In the genomic region with DNA sequence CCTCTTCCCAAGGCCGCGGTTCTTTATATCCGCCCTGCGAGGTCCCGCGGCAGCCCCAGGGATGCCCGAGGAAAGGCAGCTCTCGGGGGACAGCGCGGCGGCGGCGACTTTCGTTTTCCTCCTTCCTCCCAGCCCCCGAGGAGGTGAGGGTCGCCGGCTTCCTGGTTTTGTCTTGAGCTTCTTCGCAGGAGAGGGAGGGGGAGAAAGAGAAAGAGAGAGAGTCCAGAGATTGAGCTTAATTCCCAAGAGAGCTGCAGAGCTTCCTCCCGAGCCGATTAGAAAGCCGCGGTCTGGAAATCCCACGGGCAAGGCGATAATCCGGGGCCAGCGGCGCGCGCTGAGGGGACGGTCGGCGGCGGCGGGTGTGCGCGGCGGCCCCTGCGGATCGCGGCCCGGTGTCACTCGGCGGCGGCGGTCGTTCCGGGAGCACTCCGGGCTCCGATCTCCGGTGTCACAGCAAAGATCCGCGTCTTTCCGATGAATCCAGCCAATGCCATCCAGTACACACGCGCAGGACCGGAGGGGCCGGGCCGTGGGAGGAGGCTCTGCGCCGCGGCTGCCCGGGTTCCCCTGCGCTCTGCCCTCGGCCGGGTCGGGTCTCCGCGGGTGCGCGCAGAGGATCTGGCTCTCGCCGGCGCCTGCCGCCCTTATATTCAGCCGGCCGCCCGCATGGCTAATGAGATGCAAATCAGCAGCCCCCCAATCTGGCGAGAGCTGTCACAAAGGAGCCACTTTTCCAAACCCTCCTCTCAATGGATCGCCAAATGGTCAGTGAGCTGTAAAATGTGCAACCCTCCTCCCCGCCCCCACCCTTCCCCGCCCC, we compare ENCODE assay signal across 8 cellular contexts. TPM values are rescaled to one million over a fixed set of nuclear protein-coding genes. Genes with fewer than 3 reads are reported as not detected.
A peak's percentile ranks its signal among the peaks of the same experiment; 100 is the strongest.
DNase-seq lines count a peak whose midpoint lies in the region; ATAC-seq, FAIRE-seq and TF ChIP-seq lines count a peak whose summit lies in the region.

A gene with protein sequence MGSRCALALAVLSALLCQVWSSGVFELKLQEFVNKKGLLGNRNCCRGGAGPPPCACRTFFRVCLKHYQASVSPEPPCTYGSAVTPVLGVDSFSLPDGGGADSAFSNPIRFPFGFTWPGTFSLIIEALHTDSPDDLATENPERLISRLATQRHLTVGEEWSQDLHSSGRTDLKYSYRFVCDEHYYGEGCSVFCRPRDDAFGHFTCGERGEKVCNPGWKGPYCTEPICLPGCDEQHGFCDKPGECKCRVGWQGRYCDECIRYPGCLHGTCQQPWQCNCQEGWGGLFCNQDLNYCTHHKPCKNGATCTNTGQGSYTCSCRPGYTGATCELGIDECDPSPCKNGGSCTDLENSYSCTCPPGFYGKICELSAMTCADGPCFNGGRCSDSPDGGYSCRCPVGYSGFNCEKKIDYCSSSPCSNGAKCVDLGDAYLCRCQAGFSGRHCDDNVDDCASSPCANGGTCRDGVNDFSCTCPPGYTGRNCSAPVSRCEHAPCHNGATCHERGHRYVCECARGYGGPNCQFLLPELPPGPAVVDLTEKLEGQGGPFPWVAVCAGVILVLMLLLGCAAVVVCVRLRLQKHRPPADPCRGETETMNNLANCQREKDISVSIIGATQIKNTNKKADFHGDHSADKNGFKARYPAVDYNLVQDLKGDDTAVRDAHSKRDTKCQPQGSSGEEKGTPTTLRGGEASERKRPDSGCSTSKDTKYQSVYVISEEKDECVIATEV (minus strand): TSS at position 773 of the 823 bp plus-strand sequence. CDS start 939 bp downstream, outside the sequence.

- peaks cover 0 to 34% of the 10 kb centered on the region in 2 experiments; a peak in 2 of 3 replicates for H3K36me3 ChIP-seq in HEK293 (ENCODE audit: control insufficient read depth in 2 of 2, insufficient read depth in 1 of 2, low read length in 2 of 2)
- H3K36me3 ChIP-seq in astrocyte (ENCODE audit: insufficient read depth, low read length) = no peaks in the 10 kb centered on the region

- H3K27me3 ChIP-seq in astrocyte (ENCODE audit: insufficient read depth, low read length) = peaks cover 75% of the 10 kb centered on the region

- peak within 1 kb of the TSS; percentile 92 for H3K4me2 ChIP-seq in astrocyte (ENCODE audit: low read length)

- ATAC-seq in HG02588 (IDR thresholded peaks at IDR 0.05; ENCODE audit: unreplicated experiment) = no peak

- H3K79me2 ChIP-seq in astrocyte (ENCODE audit: insufficient read depth, low read length) = no peaks in the 10 kb centered on the region

- H3K4me1 Mint-ChIP-seq in astrocyte (ENCODE audit: low read depth, unreplicated experiment) (peaks cover 13% of the 10 kb centered on the region), progenitor cell of endocrine pancreas (ENCODE audit: low read depth) (peaks cover 52% of the 10 kb centered on the region)

- H3K4me3 Mint-ChIP-seq in astrocyte (ENCODE audit: unreplicated experiment) (peak within 1 kb of the TSS; percentile 83), progenitor cell of endocrine pancreas (ENCODE audit: low read depth) (peak within 1 kb of the TSS; percentile 85)

- POLR2A ChIA-PET in HEK293 (lab: Yijun Ruan, JAX) = interaction anchor here (0.5 to 2.8 kb wide), 7 partner anchors 10 to 501 kb away, joined by 3 to 20 read pairs (median 4); partner anchors contain the start of genes FAM120B and TBP

- H3K36me3 Mint-ChIP-seq in astrocyte (ENCODE audit: low read depth, unreplicated experiment) = peaks cover 1% of the 10 kb centered on the region
- H3K36me3 Mint-ChIP-seq in progenitor cell of endocrine pancreas (ENCODE audit: insufficient read depth) = peaks cover 18% of the 10 kb centered on the region

- peaks cover 27% of the 10 kb centered on the region for H4K20me1 ChIP-seq in astrocyte (ENCODE audit: insufficient read depth, low read length)

- peak within 1 kb of the TSS; percentile 82 for H2AFZ ChIP-seq in astrocyte (ENCODE audit: low read depth, low read length)

- H3K9me3 Mint-ChIP-seq in astrocyte (ENCODE audit: unreplicated experiment) (no peaks in the 10 kb centered on the region), progenitor cell of endocrine pancreas (ENCODE audit: low read depth) (no peaks in the 10 kb centered on the region)

- DNase-seq in NOMO-1 treated with DMSO at 0.1 percent for 48 hours (lab: John Stamatoyannopoulos, UW; ENCODE audit: unreplicated experiment) = peak; percentile 44
- peak; percentile 17 for DNase-seq in astrocyte (ENCODE audit: low read depth)
- DNase-seq in hepatic stellate cell (ENCODE audit: low spot score) = peak; percentile 72
- peak; percentile 84 for DNase-seq in progenitor cell of endocrine pancreas (ENCODE audit: low spot score, unreplicated experiment)
- DNase-seq in NCI-H2107 (lab: John Stamatoyannopoulos, UW) = no peak

- H3K27ac Mint-ChIP-seq in astrocyte (ENCODE audit: unreplicated experiment) (peak within 1 kb of the TSS; percentile 31), progenitor cell of endocrine pancreas (peak within 1 kb of the TSS; percentile 97)

- H3K4me3 ChIP-seq in HEK293 (ENCODE audit: low read depth, low read length) = peak within 1 kb of the TSS; percentile 57
- H3K4me3 ChIP-seq in astrocyte (ENCODE audit: insufficient read depth, low read depth, low read length) = peak within 1 kb of the TSS; percentile 65

- H3K9ac ChIP-seq in astrocyte (ENCODE audit: low read length) = peak within 1 kb of the TSS; percentile 63

- H3K27me3 Mint-ChIP-seq in astrocyte (ENCODE audit: low read depth, unreplicated experiment) (peaks cover 63% of the 10 kb centered on the region), progenitor cell of endocrine pancreas (peaks cover 45% of the 10 kb centered on the region)

- H3K9me3 ChIP-seq in HEK293 (ENCODE audit: control insufficient read depth, insufficient read depth, low read depth, low read length) (no peaks in the 10 kb centered on the region), astrocyte (ENCODE audit: insufficient read depth, low read depth, low read length) (no peaks in the 10 kb centered on the region)

- TF ChIP-seq CTCF in C4-2B (conservative IDR thresholded peaks at IDR 0.05) (no peak), HEK293 (tag by site-specific recombination; IDR thresholded peaks at IDR 0.05) (no peak), astrocyte (IDR thresholded peaks at IDR 0.05; ENCODE audit: insufficient read depth, low read depth, low read length) (no peak), progenitor cell of endocrine pancreas (IDR thresholded peaks at IDR 0.05; ENCODE audit: unreplicated experiment) (no peak)

- H3K27ac ChIP-seq in C4-2B (peak within 1 kb of the TSS; percentile 28), HEK293 (ENCODE audit: extremely low read depth, low read depth, low read length) (peak within 1 kb of the TSS; percentile 70; the same call in 1 of the 2 replicates), astrocyte (ENCODE audit: low read depth, low read length) (no peak within 1 kb of the TSS)

- CTCF ChIA-PET in HEK293 (lab: Yijun Ruan, JAX) = interaction anchor here (0.6 to 3.1 kb wide), 9 partner anchors 11 to 838 kb away, joined by 3 to 13 read pairs (median 3); no protein-coding TSS in a partner anchor

- H3K4me1 ChIP-seq in HEK293 (ENCODE audit: control insufficient read depth, insufficient read depth, low read length) (peaks cover 8% of the 10 kb centered on the region), astrocyte (ENCODE audit: insufficient read depth, low read length) (peaks cover 8% of the 10 kb centered on the region)

- FAIRE-seq in astrocyte (lab: Jason Lieb, UNC) = no peak

TF ChIP-seq in HEK293, 187 proteins besides CTCF, POLR2A, EP300 and RAD21 (continues in another document):
- TF ChIP-seq ZNF561 (tag by site-specific recombination; IDR thresholded peaks at IDR 0.05; ENCODE audit: borderline replicate concordance) = peak; percentile 59; the same call in 1 of the 2 replicates
- TF ChIP-seq ZNF600 (tag by site-specific recombination; IDR thresholded peaks at IDR 0.05) = peak; percentile 83
- no peak for TF ChIP-seq ZIC2 (tag by site-specific recombination; IDR thresholded peaks at IDR 0.05)
- no peak for TF ChIP-seq ZNF292 (tag by site-specific recombination; IDR thresholded peaks at IDR 0.05; ENCODE audit: borderline replicate concordance, low read depth)
- TF ChIP-seq ZNF140 (tag by site-specific recombination; IDR thresholded peaks at IDR 0.05) = no peak

RNA-seq across cellular contexts. Expression of the gene that starts here (rescaled TPM):
- total RNA-seq in astrocyte (1.6 and 2.0 TPM in 2 replicates), progenitor cell of endocrine pancreas (75.3 and 79.1 TPM in 2 replicates)

Comparison
In these comparisons a context has a peak if more than half of its experiments do, and no peak if none do; other contexts are left out.
1. RNA of the gene that starts here (total RNA-seq): 75.3 to 79.1 TPM in progenitor cell of endocrine pancreas; 1.6 to 2.0 TPM in astrocyte; every median in the first group is over 10 times any median in the second.